ENCODE assay signal across 8 cellular contexts in the genomic region with DNA sequence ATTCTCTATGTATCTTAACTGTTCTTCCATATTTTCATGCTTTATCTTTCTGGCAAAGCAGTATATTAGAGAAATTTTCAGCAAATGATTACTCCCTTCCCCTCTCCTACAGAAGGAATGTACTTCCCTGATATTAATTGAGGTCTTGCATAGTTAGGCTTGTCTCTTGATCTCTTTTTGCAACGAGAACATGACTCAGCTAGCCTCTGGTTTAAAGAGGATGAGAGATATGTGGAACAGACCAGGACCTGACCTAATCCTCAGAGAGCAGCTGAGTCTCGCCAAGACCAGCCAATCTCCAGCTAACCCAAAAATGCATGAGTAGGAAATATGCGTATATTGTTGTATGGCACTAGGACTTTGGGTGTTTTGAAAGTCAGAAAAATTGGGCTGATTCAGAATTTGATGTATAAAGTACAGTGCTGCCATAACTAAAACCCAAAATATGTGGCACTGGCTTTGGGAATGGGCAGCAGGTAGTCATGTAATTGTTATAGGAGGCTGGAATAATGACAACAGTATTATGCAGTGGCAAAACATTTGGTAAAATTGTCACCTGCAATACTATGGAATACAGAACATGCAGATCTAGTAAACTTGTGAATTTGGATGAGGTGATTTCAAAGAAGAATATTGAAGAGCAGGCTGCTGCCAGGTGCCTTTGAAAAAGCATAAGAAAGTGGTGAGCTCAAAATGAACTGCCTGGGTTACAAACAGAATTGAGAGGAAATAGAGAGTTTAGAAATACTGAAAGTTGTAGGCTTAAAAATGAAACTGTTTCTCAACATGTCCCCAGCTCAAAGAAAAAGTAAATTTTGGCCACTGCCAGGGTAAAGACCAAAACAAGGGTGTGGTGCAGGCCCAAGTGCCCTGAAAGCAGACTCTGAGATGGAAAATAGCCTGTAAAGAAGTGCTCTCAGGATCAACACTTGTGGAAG. TPM values are rescaled to one million over a fixed set of nuclear protein-coding genes. Genes with fewer than 3 reads are reported as not detected.
DNase-seq lines count a peak whose midpoint lies in the region; ATAC-seq and TF ChIP-seq lines count a peak whose summit lies in the region.

No MANE protein-coding gene starts in this region.

- H3K4me3 Mint-ChIP-seq in CD14-positive monocyte, result peak overlapping the region; percentile 59 to 76

- H3K27ac Mint-ChIP-seq in CD14-positive monocyte, result peak overlapping the region; percentile 90 to 96 (median 94)

- peaks cover 6 to 9% of the 10 kb centered on the region in 2 donors for H3K36me3 Mint-ChIP-seq in CD14-positive monocyte

- ATAC-seq in GM19328 (IDR thresholded peaks at IDR 0.05; ENCODE audit: unreplicated experiment), result peak; percentile 96
- ATAC-seq in HG03196 (IDR thresholded peaks at IDR 0.05; ENCODE audit: unreplicated experiment), result peak; percentile 91
- ATAC-seq in upper lobe of right lung, result peak; percentile 90

- peak overlapping the region; percentile 68 for H3K9ac ChIP-seq in adipocyte (ENCODE audit: low read length)

- no peaks in the 10 kb centered on the region for H3K79me2 ChIP-seq in osteoblast (ENCODE audit: insufficient read depth, low read length)

- H3K27me3 Mint-ChIP-seq in CD14-positive monocyte (ENCODE audit: low read depth in 3 of 3), result no peaks in the 10 kb centered on the region

- H3K27me3 ChIP-seq in adipocyte (replicated peaks; ENCODE audit: control insufficient read depth, insufficient read depth, low read length) (no peaks in the 10 kb centered on the region), upper lobe of right lung (no peaks in the 10 kb centered on the region), osteoblast (ENCODE audit: insufficient read depth, low read length) (no peaks in the 10 kb centered on the region)

- TF ChIP-seq CTCF in CD14-positive monocyte (IDR thresholded peaks at IDR 0.05) (no peak), upper lobe of right lung (IDR thresholded peaks at IDR 0.05) (no peak), osteoblast (IDR thresholded peaks at IDR 0.05; ENCODE audit: extremely low read depth, low read depth, low read length) (no peak)

- peak overlapping the region; percentile 68 for H3K4me3 ChIP-seq in adipocyte (ENCODE audit: low read length)
- H3K4me3 ChIP-seq in upper lobe of right lung, result no peak overlapping the region
- no peak overlapping the region for H3K4me3 ChIP-seq in osteoblast (ENCODE audit: insufficient read depth, low read length)

- no peak overlapping the region for H3K4me2 ChIP-seq in osteoblast (ENCODE audit: insufficient read depth, low read length)

- DNase-seq in CD14-positive monocyte (ENCODE audit: low spot score), result no peak
- peak; percentile 27 for DNase-seq in adipocyte (ENCODE audit: low read depth)
- no peak for DNase-seq in upper lobe of right lung
- no peak for DNase-seq in osteoblast (ENCODE audit: insufficient read length, low spot score, missing footprints)
- no peak for DNase-seq in SKM-1 (lab: John Stamatoyannopoulos, UW; ENCODE audit: unreplicated experiment)
- no peak for DNase-seq in NCI-H1436 (lab: John Stamatoyannopoulos, UW)

- intact Hi-C loops in CD14-positive monocyte (cut with micrococcal nuclease) (loop anchor here (5.0 kb wide), 2 partner anchors 34 to 39 kb away; no protein-coding TSS in a partner anchor), upper lobe of right lung (cut with DNase I) (no loop called here)

- H2AFZ ChIP-seq in osteoblast (ENCODE audit: low read length), result no peak overlapping the region

- peaks cover 68% of the 10 kb centered on the region for H3K4me1 Mint-ChIP-seq in CD14-positive monocyte

- H3K4me1 ChIP-seq in adipocyte (ENCODE audit: control insufficient read depth, insufficient read depth, low read length) (peaks cover 43% of the 10 kb centered on the region), upper lobe of right lung (no peaks in the 10 kb centered on the region), osteoblast (ENCODE audit: insufficient read depth, low read length) (no peaks in the 10 kb centered on the region)

- H3K9me3 ChIP-seq in adipocyte (ENCODE audit: control insufficient read depth, low read length), result no peaks in the 10 kb centered on the region
- no peaks in the 10 kb centered on the region for H3K9me3 ChIP-seq in upper lobe of right lung
- no peaks in the 10 kb centered on the region for H3K9me3 ChIP-seq in osteoblast (ENCODE audit: low read depth, low read length)

- H3K36me3 ChIP-seq in adipocyte (ENCODE audit: control insufficient read depth, insufficient read depth, low read length, severe bottlenecking) (no peaks in the 10 kb centered on the region), upper lobe of right lung (no peaks in the 10 kb centered on the region), osteoblast (ENCODE audit: insufficient read depth, low read length) (no peaks in the 10 kb centered on the region)

- peaks cover 0 to 5% (median 0%) of the 10 kb centered on the region in 7 donors for H3K9me3 Mint-ChIP-seq in CD14-positive monocyte

- no peaks in the 10 kb centered on the region for H4K20me1 ChIP-seq in osteoblast (ENCODE audit: insufficient read depth, low read length)

- H3K27ac ChIP-seq in upper lobe of right lung, result no peak overlapping the region
- H3K27ac ChIP-seq in osteoblast (ENCODE audit: low read depth, low read length), result no peak overlapping the region

RNA-seq across cellular contexts. Expression of a gene that starts 9.3 kb away (rescaled TPM):
- 100 to 1,000 TPM; 146 to 180 TPM for polyA plus RNA-seq in CD14-positive monocyte
- 87.3 TPM for total RNA-seq in upper lobe of right lung
- total RNA-seq in osteoblast, result 51.4 and 53.9 TPM in 2 replicates
